In genomic region chr3:187490366-187490765, GRCh38 we compare ENCODE assay signal across 28 cellular contexts.
"Had no signal": no experiment of that assay in that cellular context is flagged by ENCODE, and none has a peak within 500 bp of the region (broad histone marks: within the 10 kb centered on the region; RNA-seq: fewer than 3 reads in every experiment).

No MANE protein-coding gene starts in this region.

- H3K27me3 Mint-ChIP-seq: dendritic cell treated with granulocyte-macrophage colony-stimulating factor and Interleukin-4, amounts not matched to agents 40 ng/mL and 50 ng/mL, for 4 days; progenitor cell of endocrine pancreas had no signal

- H3K36me3 ChIP-seq: breast epithelium, heart left ventricle, lower lobe of right lung, neutrophil, ovary, sigmoid colon, thoracic aorta had no signal

- H3K27ac ChIP-seq: breast epithelium, heart left ventricle, lower lobe of right lung, neutrophil, ovary, sigmoid colon, thoracic aorta had no signal

- H3K27me3 ChIP-seq: breast epithelium, neutrophil, ovary, sigmoid colon had no signal

- DNase-seq: activated B cell treated with CpG ODN at 0.5 μM for 24 hours; activated CD8-positive, alpha-beta memory T cell treated with anti-CD3 and anti-CD28 coated beads, Interleukin-2, amount 10 ng/mL, durations not matched to agents 7 days and 5 days; activated CD8-positive, alpha-beta T cell treated with anti-CD3 and anti-CD28 coated beads, Interleukin-2, amount 10 ng/mL, durations not matched to agents 7 days and 5 days; activated naive CD4-positive, alpha-beta T cell; activated T-cell treated with anti-CD3 and anti-CD28 coated beads, Interleukin-2, amount 50 U/mL, for 48 hours; anterior cingulate cortex; central memory CD4-positive, alpha-beta T cell; effector memory CD4-positive, alpha-beta T cell; heart left ventricle; hypothalamus; immature natural killer cell; lower lobe of right lung; ovary; sigmoid colon; small intestine; stimulated activated CD4-positive, alpha-beta T cell treated with anti-CD3 and anti-CD28 coated beads, Interleukin-4, amount 100 ng/mL, for 24 hours; T-cell had no signal

- ATAC-seq: activated CD8-positive, alpha-beta memory T cell treated with anti-CD3 and anti-CD28 coated beads, Interleukin-2, amount 10 ng/mL, durations not matched to agents 7 days and 5 days; activated CD8-positive, alpha-beta T cell treated with anti-CD3 and anti-CD28 coated beads, Interleukin-2, amount 10 ng/mL, durations not matched to agents 7 days and 5 days; heart left ventricle; left lobe of liver; lower lobe of right lung; stimulated activated effector memory CD8-positive, alpha-beta T cell treated with anti-CD3 and anti-CD28 coated beads, Interleukin-12 subunit alpha, Interleukin-12 subunit beta, amount 100 ng/mL, for 72 hours; T-cell had no signal

- H3K4me1 ChIP-seq: breast epithelium, heart left ventricle, lower lobe of right lung, sigmoid colon had no signal

- H3K9me3 Mint-ChIP-seq: activated T-helper 2 cell treated with anti-CD3 and anti-CD28 coated beads, Interferon-gamma antibody, Interleukin-2, Interleukin-4, amounts not matched to agents 10 μg/mL and 5 μg/mL and 100 μg/mL, durations not matched to agents 14 hours and 24 hours and 36 hours; stimulated activated effector memory CD8-positive, alpha-beta T cell treated with anti-CD3 and anti-CD28 coated beads, Interleukin-12 subunit alpha, Interleukin-12 subunit beta, amount 100 ng/mL, for 72 hours had no signal

- H3K4me1 Mint-ChIP-seq: activated B cell treated with CpG ODN at 0.5 μM for 24 hours; activated CD8-positive, alpha-beta memory T cell treated with anti-CD3 and anti-CD28 coated beads, Interleukin-2, amount 10 ng/mL, durations not matched to agents 7 days and 5 days; immature natural killer cell; nephron; stimulated activated effector memory CD8-positive, alpha-beta T cell treated with anti-CD3 and anti-CD28 coated beads, Interleukin-12 subunit alpha, Interleukin-12 subunit beta, amount 100 ng/mL, for 72 hours; T-cell had no signal

- H3K9me3 ChIP-seq: breast epithelium, lower lobe of right lung, neutrophil, ovary, sigmoid colon, thoracic aorta had no signal

- H3K4me3 Mint-ChIP-seq: activated B cell treated with CpG ODN at 0.5 μM for 24 hours; activated CD8-positive, alpha-beta memory T cell treated with anti-CD3 and anti-CD28 coated beads, Interleukin-2, amount 10 ng/mL, durations not matched to agents 7 days and 5 days; activated CD8-positive, alpha-beta T cell treated with anti-CD3 and anti-CD28 coated beads, Interleukin-2, amount 10 ng/mL, durations not matched to agents 7 days and 5 days; activated naive CD8-positive, alpha-beta T cell; dendritic cell treated with granulocyte-macrophage colony-stimulating factor and Interleukin-4, amounts not matched to agents 40 ng/mL and 50 ng/mL, for 4 days; immature natural killer cell; nephron; stimulated activated effector memory CD8-positive, alpha-beta T cell treated with anti-CD3 and anti-CD28 coated beads, Interleukin-12 subunit alpha, Interleukin-12 subunit beta, amount 100 ng/mL, for 72 hours; stimulated activated naive CD8-positive, alpha-beta T cell treated with anti-CD3 and anti-CD28 coated beads, Interleukin-15, Interleukin-2, amounts not matched to agents 100 ng/mL and 50 ng/mL, for 24 hours; T-cell had no signal

- H3K4me3 ChIP-seq: breast epithelium, heart left ventricle, lower lobe of right lung, ovary, sigmoid colon, thoracic aorta had no signal

- H3K27ac Mint-ChIP-seq: activated B cell treated with CpG ODN at 0.5 μM for 24 hours; activated CD8-positive, alpha-beta memory T cell treated with anti-CD3 and anti-CD28 coated beads, Interleukin-2, amount 10 ng/mL, durations not matched to agents 7 days and 5 days; activated CD8-positive, alpha-beta T cell treated with anti-CD3 and anti-CD28 coated beads, Interleukin-2, amount 10 ng/mL, durations not matched to agents 7 days and 5 days; activated naive CD8-positive, alpha-beta T cell; activated T-helper 2 cell treated with anti-CD3 and anti-CD28 coated beads, Interferon-gamma antibody, Interleukin-2, Interleukin-4, amounts not matched to agents 10 μg/mL and 5 μg/mL and 100 μg/mL, durations not matched to agents 14 hours and 24 hours and 36 hours; dendritic cell treated with granulocyte-macrophage colony-stimulating factor and Interleukin-4, amounts not matched to agents 40 ng/mL and 50 ng/mL, for 4 days; immature natural killer cell; nephron; progenitor cell of endocrine pancreas; stimulated activated effector memory CD8-positive, alpha-beta T cell treated with anti-CD3 and anti-CD28 coated beads, Interleukin-12 subunit alpha, Interleukin-12 subunit beta, amount 100 ng/mL, for 72 hours; stimulated activated naive CD8-positive, alpha-beta T cell treated with anti-CD3 and anti-CD28 coated beads, Interleukin-15, Interleukin-2, amounts not matched to agents 100 ng/mL and 50 ng/mL, for 24 hours; T-cell had no signal

- H3K36me3 Mint-ChIP-seq: activated CD8-positive, alpha-beta memory T cell treated with anti-CD3 and anti-CD28 coated beads, Interleukin-2, amount 10 ng/mL, durations not matched to agents 7 days and 5 days; activated naive CD8-positive, alpha-beta T cell; immature natural killer cell; stimulated activated effector memory CD8-positive, alpha-beta T cell treated with anti-CD3 and anti-CD28 coated beads, Interleukin-12 subunit alpha, Interleukin-12 subunit beta, amount 100 ng/mL, for 72 hours; T-cell had no signal
